8 cellular contexts compared by ENCODE assay signal in genomic region chr2:72887032-72887835, GRCh38. TPM values are rescaled to one million over a fixed set of nuclear protein-coding genes. Genes with fewer than 3 reads are reported as not detected.
DNase-seq lines count a peak whose midpoint lies in the region; ATAC-seq and TF ChIP-seq lines count a peak whose summit lies in the region.

TSS of gene SPR (plus strand) at chr2:72887408. CDS start at chr2:72887433, 25 bp downstream.

- peaks cover 2% of the 10 kb centered on the region for H3K27me3 Mint-ChIP-seq in chondrocyte (ENCODE audit: low read depth)

- TF ChIP-seq CTCF in 22Rv1 (IDR thresholded peaks at IDR 0.05) (no peak), chondrocyte (IDR thresholded peaks at IDR 0.05) (no peak), kidney epithelial cell (IDR thresholded peaks at IDR 0.05; ENCODE audit: insufficient read depth, low read length, poor library complexity, severe bottlenecking) (no peak)

- H3K4me3 ChIP-seq in kidney epithelial cell (ENCODE audit: low read depth, low read length), result peak within 1 kb of the TSS; percentile 50

- H3K27me3 ChIP-seq in kidney epithelial cell (ENCODE audit: control insufficient read depth, insufficient read depth, low read length), result no peaks in the 10 kb centered on the region

- H3K36me3 ChIP-seq in kidney epithelial cell (ENCODE audit: control insufficient read depth, insufficient read depth, low read length), result no peaks in the 10 kb centered on the region

- no peaks in the 10 kb centered on the region for H3K9me3 Mint-ChIP-seq in chondrocyte (ENCODE audit: low read depth)

- H3K36me3 Mint-ChIP-seq in chondrocyte (ENCODE audit: low read depth), result peaks cover 5% of the 10 kb centered on the region

- ATAC-seq in GM18502 (IDR thresholded peaks at IDR 0.05; ENCODE audit: poor library complexity, unreplicated experiment) (peak; percentile 95), HG02938 (IDR thresholded peaks at IDR 0.05; ENCODE audit: unreplicated experiment) (peak; percentile 79)
- ATAC-seq in activated CD4-positive, CD25-positive, alpha-beta regulatory T cell treated with anti-CD3 and anti-CD28 coated beads, Interleukin-2, amount 50 U/mL, for 24 hours, result peak; percentile 89 to 92

- H3K27ac Mint-ChIP-seq in chondrocyte (ENCODE audit: unreplicated experiment), result peak within 1 kb of the TSS; percentile 68

- H3K27ac ChIP-seq in 22Rv1, result peak within 1 kb of the TSS; percentile 97

- H3K4me1 Mint-ChIP-seq in chondrocyte (ENCODE audit: low read depth), result peaks cover 8% of the 10 kb centered on the region

- peak within 1 kb of the TSS; percentile 74 for H3K4me3 Mint-ChIP-seq in chondrocyte (ENCODE audit: unreplicated experiment)

- DNase-seq in NCI-H2107 treated with DMSO at 0.1 percent for 48 hours (lab: John Stamatoyannopoulos, UW; ENCODE audit: unreplicated experiment) (peak; percentile 19), chondrocyte (ENCODE audit: low spot score) (no peak), kidney epithelial cell (ENCODE audit: low read depth) (no peak)
- peak; percentile 23 to 70 (median 48) for DNase-seq in stimulated activated CD4-positive, alpha-beta T cell treated with anti-CD3 and anti-CD28 coated beads, Interleukin-12 subunit alpha, Interleukin-12 subunit beta, amount 100 ng/mL, for 48 hours (ENCODE audit: low read depth in 2 of 3, low spot score in 1 of 3)

RNA-seq across cellular contexts. Expression of gene SPR, which starts in this region (rescaled TPM):
- total RNA-seq in chondrocyte (8.9 to 13.5 TPM (median 12.8 TPM) in 3 replicates), kidney epithelial cell (15.0 and 18.3 TPM in 2 replicates)

Comparison
In these comparisons a context has a peak if more than half of its experiments do, and no peak if none do; other contexts are left out.
1. DNase-seq: peak in NCI-H2107 treated with DMSO at 0.1 percent for 48 hours (single experiment) and stimulated activated CD4-positive, alpha-beta T cell treated with anti-CD3 and anti-CD28 coated beads, Interleukin-12 subunit alpha, Interleukin-12 subunit beta, amount 100 ng/mL, for 48 hours (3 of 3); none in chondrocyte (single experiment) and kidney epithelial cell (single experiment).
2. Peak in every context shown above with its lines, with median percentiles within 50 percentile points of each other: ATAC-seq.